ENCODE assay signal across 18 cellular contexts in genomic region chr15:32904448-32904847, GRCh38.
DNase-seq lines count a peak whose midpoint lies in the region; ATAC-seq, FAIRE-seq and TF ChIP-seq lines count a peak whose summit lies in the region.
"Had no signal": no experiment of that assay in that cellular context is flagged by ENCODE, and none has a peak within 500 bp of the region (broad histone marks: within the 10 kb centered on the region; RNA-seq: fewer than 3 reads in every experiment).

No MANE protein-coding gene starts in this region.

- peak overlapping the region; percentile 62 for H2BK5ac ChIP-seq in IMR-90 (ENCODE audit: low read depth, low read length, poor library complexity, severe bottlenecking)

- TF ChIP-seq POLR2A in A549 (IDR thresholded peaks at IDR 0.05; ENCODE audit: low read length) (no peak), IMR-90 (IDR thresholded peaks at IDR 0.05; ENCODE audit: low read depth, low read length) (no peak), K562 (conservative IDR thresholded peaks at IDR 0.05) (no peak)

- DNase-seq in A549 (ENCODE audit: low read depth in 1 of 2, low spot score in 1 of 2) (no peak), IMR-90 (no peak), K562 (ENCODE audit: extremely low read depth in 1 of 4, low spot score in 3 of 4) (no peak), DMS114 treated with DMSO at 0.1 percent for 48 hours (lab: John Stamatoyannopoulos, UW; ENCODE audit: unreplicated experiment) (no peak), superior temporal gyrus (ENCODE audit: extremely low spot score) (no peak)
- DNase-seq: 8988T; C1 segment of cervical spinal cord; Calu3; CD4-positive, alpha-beta memory T cell; COR-L47; DMS153; DND-41; GM23248; H9 had no signal

- peaks cover 37 to 76% of the 10 kb centered on the region in 2 experiments for H3K79me1 ChIP-seq in IMR-90 (ENCODE audit: low read depth in 1 of 2, low read length in 2 of 2)

- H4K20me1 ChIP-seq in IMR-90 (ENCODE audit: insufficient read depth, low read length) = no peaks in the 10 kb centered on the region
- no peaks in the 10 kb centered on the region for H4K20me1 ChIP-seq in K562 (replicated peaks; ENCODE audit: control insufficient read depth, insufficient read depth, low read length)

- in situ Hi-C loops in IMR-90 (cut with MboI; ENCODE audit: low sequenced_read_pairs) (no loop called here), K562 (cut with MboI) (no loop called here)

- no peak overlapping the region for H2AFZ ChIP-seq in IMR-90 (replicated peaks; ENCODE audit: low read length, poor library complexity)
- no peak overlapping the region for H2AFZ ChIP-seq in K562 (ENCODE audit: low read depth, low read length)
- H2AFZ ChIP-seq: GM23248 had no signal

- no peak for TF ChIP-seq EP300 in A549 (IDR thresholded peaks at IDR 0.05)
- TF ChIP-seq EP300 in K562 (IDR thresholded peaks at IDR 0.05; ENCODE audit: low read length) = no peak

- H2AK5ac ChIP-seq in IMR-90 (ENCODE audit: low read depth, low read length) = peak overlapping the region; percentile 43; the same call in 1 of the 2 replicates

- H4K91ac ChIP-seq in IMR-90 (ENCODE audit: insufficient read depth, low read depth, low read length) = peak overlapping the region; percentile 82

- no peaks in the 10 kb centered on the region for H3K79me2 ChIP-seq in K562 (ENCODE audit: control insufficient read depth, insufficient read depth, low read length)

- H3K14ac ChIP-seq in IMR-90 (replicated peaks; ENCODE audit: low read depth, low read length) = peak overlapping the region; percentile 69

- no peak for TF ChIP-seq RAD21 in A549 (conservative IDR thresholded peaks at IDR 0.05 in 1 of 2, IDR thresholded peaks at IDR 0.05 in 1 of 2)
- TF ChIP-seq RAD21 in IMR-90 (IDR thresholded peaks at IDR 0.05; ENCODE audit: low read length) = no peak
- TF ChIP-seq RAD21 in K562 (CRISPR knock-in tag; conservative IDR thresholded peaks at IDR 0.05 in 1 of 2, IDR thresholded peaks at IDR 0.05 in 1 of 2) = no peak

- no peak for FAIRE-seq in A549 (lab: Jason Lieb, UNC)
- no peak for FAIRE-seq in K562 (lab: Jason Lieb, UNC)
- FAIRE-seq: G401.6, GM12892 had no signal

- POLR2A ChIA-PET in A549 (lab: Yijun Ruan, JAX) = no interaction called here
- POLR2A ChIA-PET in IMR-90 (lab: Charles Lee; ENCODE audit: unreplicated experiment) = no interaction called here
- POLR2A ChIA-PET in K562 (lab: Yijun Ruan, JAX) = interaction anchor here (0.6 kb wide), 1 partner anchor 199 kb away, joined by 3 read pairs; no protein-coding TSS in a partner anchor

- H3K9me1 ChIP-seq in IMR-90 (ENCODE audit: insufficient read depth, low read length) (peaks cover 24% of the 10 kb centered on the region), K562 (ENCODE audit: control insufficient read depth, insufficient read depth, low read length) (no peaks in the 10 kb centered on the region)

- H3K9me3 ChIP-seq in A549 (no peaks in the 10 kb centered on the region), IMR-90 (ENCODE audit: control insufficient read depth, insufficient read depth, low read length) (no peaks in the 10 kb centered on the region), K562 (replicated peaks; ENCODE audit: control insufficient read depth, insufficient read depth, low read depth, low read length) (no peaks in the 10 kb centered on the region)

- H3K9ac ChIP-seq in IMR-90 (ENCODE audit: low read depth, low read length) (no peak overlapping the region), K562 (ENCODE audit: insufficient read depth in 1 of 2, low read depth in 2 of 2, low read length in 2 of 2) (no peak overlapping the region)
- H3K9ac ChIP-seq: GM23248 had no signal

- CTCF ChIA-PET in A549 (lab: Yijun Ruan, JAX) = interaction anchor here (1.0 to 3.3 kb wide), 3 partner anchors 9 to 33 kb away, joined by 3 to 13 read pairs (median 5); no protein-coding TSS in a partner anchor
- CTCF ChIA-PET in IMR-90 (lab: Yijun Ruan, JAX) = interaction anchor here (0.5 to 1.2 kb wide), 2 partner anchors 17 to 52 kb away, joined by 3 to 6 read pairs; no protein-coding TSS in a partner anchor
- CTCF ChIA-PET in K562 (lab: Yijun Ruan, JAX; ENCODE audit: low intra/inter-chr PET ratio) = no interaction called here

- H3K23ac ChIP-seq in IMR-90 (ENCODE audit: low read depth, low read length) = peak overlapping the region; percentile 57; the same call in 1 of the 2 replicates

- dilution Hi-C loops in IMR-90 (cut with HindIII; ENCODE audit: low sequenced_read_pairs, unreplicated experiment) = no loop called here

- peak overlapping the region; percentile 74; the same call in 1 of the 3 replicates for H2BK15ac ChIP-seq in IMR-90 (ENCODE audit: low read depth, low read length)

- no peak overlapping the region for H3K56ac ChIP-seq in IMR-90 (ENCODE audit: extremely low read depth, insufficient read depth, low read length)

- H4K5ac ChIP-seq in IMR-90 (ENCODE audit: low read depth, low read length) = peak overlapping the region; percentile 90

- H3K4me1 ChIP-seq in A549 (no peaks in the 10 kb centered on the region), IMR-90 (ENCODE audit: control insufficient read depth, insufficient read depth, low read length) (peaks cover 21% of the 10 kb centered on the region), K562 (replicated peaks in 1 of 2; ENCODE audit: control insufficient read depth in 2 of 2, insufficient read depth in 2 of 2, low read length in 2 of 2) (no peaks in the 10 kb centered on the region)

- H2AK9ac ChIP-seq in IMR-90 (replicated peaks; ENCODE audit: low read depth, low read length, poor library complexity) = no peak overlapping the region

- H3K27ac ChIP-seq in A549 (peak overlapping the region in 1 of 2 experiments; percentile 3; a peak in 1 of 6 replicates), IMR-90 (ENCODE audit: insufficient read depth, low read length) (peak overlapping the region; percentile 7; the same call in 1 of the 2 replicates), K562 (ENCODE audit: extremely low read depth, low read depth, low read length) (no peak overlapping the region)
- H3K27ac ChIP-seq: GM23248 had no signal

- H3K18ac ChIP-seq in IMR-90 (ENCODE audit: low read depth, low read length) = peak overlapping the region; percentile 66; the same call in 1 of the 2 replicates

- H4K8ac ChIP-seq in IMR-90 (ENCODE audit: low read depth in 2 of 2, low read length in 2 of 2) = peak overlapping the region; percentile 76 to 77; a peak in 3 of 4 replicates

- intact Hi-C loops in IMR-90 (cut with micrococcal nuclease) = no loop called here
- intact Hi-C loops in K562 (cut with micrococcal nuclease) = no loop called here

- peaks cover 3% of the 10 kb centered on the region; the same call in 1 of the 2 replicates for H3K36me3 ChIP-seq in IMR-90 (ENCODE audit: control insufficient read depth, insufficient read depth, low read length)
- no peaks in the 10 kb centered on the region for H3K36me3 ChIP-seq in K562 (ENCODE audit: control insufficient read depth, insufficient read depth, low read length)

- peak overlapping the region; percentile 58; the same call in 1 of the 2 replicates for H2BK120ac ChIP-seq in IMR-90 (ENCODE audit: low read depth, low read length)

- H3K27me3 ChIP-seq in IMR-90 (ENCODE audit: control insufficient read depth, insufficient read depth, low read length) (no peaks in the 10 kb centered on the region), K562 (ENCODE audit: control insufficient read depth in 2 of 2, insufficient read depth in 2 of 2, low read length in 2 of 2) (peaks cover 1 to 4% of the 10 kb centered on the region in 2 experiments; a peak in 3 of 5 replicates)

- 92% methylated on average over 2 of the region's 2 CpGs for WGBS in A549 (ENCODE audit: missing lambda C conversion rate)
- WGBS in IMR-90 (ENCODE audit: extremely low coverage in 2 of 2, insufficient read length in 1 of 2), 2 experiments = no CpG with 5 or more reads among the region's 2 CpGs
- 0% methylated on average over 2 of the region's 2 CpGs for WGBS in K562 (ENCODE audit: insufficient coverage, low coverage, missing lambda C conversion rate)

- H3K4me3 ChIP-seq in A549 = no peak overlapping the region
- H3K4me3 ChIP-seq in IMR-90 (ENCODE audit: insufficient read depth, low read depth, low read length) = no peak overlapping the region
- no peak overlapping the region for H3K4me3 ChIP-seq in K562
- H3K4me3 ChIP-seq: GM23248 had no signal

- peak overlapping the region; percentile 70 for H3K4ac ChIP-seq in IMR-90 (ENCODE audit: low read depth, low read length)

- ATAC-seq in A549 (no peak), IMR-90 (ENCODE audit: low read depth) (no peak), K562 (no peak), GM21576 (IDR thresholded peaks at IDR 0.05; ENCODE audit: unreplicated experiment) (no peak)
- ATAC-seq: HCT116 had no signal

- BruUV-seq in IMR-90 (replicated peaks; lab: Mats Ljungman, UMichigan) = no TSS peak
- no TSS peak for BruUV-seq in K562 (replicated peaks; lab: Mats Ljungman, UMichigan)

- no peak overlapping the region for H3K4me2 ChIP-seq in A549
- H3K4me2 ChIP-seq in IMR-90 (ENCODE audit: low read depth, low read length) = no peak overlapping the region
- no peak overlapping the region for H3K4me2 ChIP-seq in K562 (ENCODE audit: insufficient read depth, low read length)

- TF ChIP-seq CTCF in A549 (IDR thresholded peaks at IDR 0.05) (no peak), IMR-90 (conservative IDR thresholded peaks at IDR 0.05; ENCODE audit: low read depth, low read length) (no peak), K562 (IDR thresholded peaks at IDR 0.05 in 2 of 3, conservative IDR thresholded peaks at IDR 0.05 in 1 of 3; ENCODE audit: insufficient read depth in 2 of 3, low read depth in 1 of 3, low read length in 3 of 3) (no peak)

- H2BK20ac ChIP-seq in IMR-90 (ENCODE audit: low read depth, low read length) = 0 out of 2 replicates have a peak overlapping the region, but pooled peaks have one; percentile 59

TF ChIP-seq in IMR-90, 13 proteins besides CTCF, POLR2A, EP300 and RAD21 (continues in another document):
- TF ChIP-seq CEBPB (IDR thresholded peaks at IDR 0.05; ENCODE audit: low read depth, low read length) = no peak
- no peak for TF ChIP-seq FOS (IDR thresholded peaks at IDR 0.05; ENCODE audit: low read depth, low read length)
- peak; percentile 63 for TF ChIP-seq NFE2L2 (IDR thresholded peaks at IDR 0.05; ENCODE audit: low read depth, low read length)

TF ChIP-seq in K562, 482 proteins besides CTCF, POLR2A, EP300 and RAD21:
- TF ChIP-seq MAFF (IDR thresholded peaks at IDR 0.05; ENCODE audit: low read length) (0 out of 2 replicates have a peak, but pooled peaks have one; percentile 15), YY1 (IDR thresholded peaks at IDR 0.05; ENCODE audit: borderline replicate concordance in 1 of 3, control insufficient read depth in 1 of 3, extremely low read depth in 1 of 3, insufficient read depth in 3 of 3, insufficient read length in 1 of 3, insufficient replicate concordance in 2 of 3, low read depth in 1 of 3, low read length in 2 of 3) (no peak), ZNF644 (tag; IDR thresholded peaks at IDR 0.05; ENCODE audit: low read depth) (no peak), GABPA (tag; conservative IDR thresholded peaks at IDR 0.05; ENCODE audit: low read depth) (no peak), COPS2 (conservative IDR thresholded peaks at IDR 0.05) (no peak), MAFG (tag; conservative IDR thresholded peaks at IDR 0.05) (peak; percentile 74), ZNF121 (CRISPR knock-in tag; conservative IDR thresholded peaks at IDR 0.05) (no peak), NFE2L1 (tag; IDR thresholded peaks at IDR 0.05; ENCODE audit: borderline replicate concordance, low read depth) (peak; percentile 33; the same call in 1 of the 2 replicates)

Comparison
In these comparisons a context has a peak if more than half of its experiments do, and no peak if none do; other contexts are left out.
1. Of the 35 proteins assayed by ChIP-seq in both K562 and A549: peak only in K562: none; only in A549: MAFK; in both: none; in neither: 34.